Comparison of ENCODE assay signal across 12 cellular contexts in genomic region chr9:137575382-137575724, GRCh38. TPM values are rescaled to one million over a fixed set of nuclear protein-coding genes. Genes with fewer than 3 reads are reported as not detected.
DNase-seq lines count a peak whose midpoint lies in the region; ATAC-seq and TF ChIP-seq lines count a peak whose summit lies in the region.
"Had no signal": no experiment of that assay in that cellular context is flagged by ENCODE, and none has a peak within 500 bp of the region (broad histone marks: within the 10 kb centered on the region; RNA-seq: fewer than 3 reads in every experiment).

No MANE protein-coding gene starts in this region.

- no peaks in the 10 kb centered on the region for H3F3A ChIP-seq in OCI-LY1 (ENCODE audit: insufficient read depth, low read length)

- no peaks in the 10 kb centered on the region for H3K27me3 ChIP-seq in OCI-LY1 (ENCODE audit: insufficient read depth, low read length)
- no peaks in the 10 kb centered on the region for H3K27me3 ChIP-seq in dorsolateral prefrontal cortex
- H3K27me3 ChIP-seq in ascending aorta, result no peaks in the 10 kb centered on the region
- no peaks in the 10 kb centered on the region for H3K27me3 ChIP-seq in sigmoid colon

- no peaks in the 10 kb centered on the region for H4K20me1 ChIP-seq in OCI-LY1 (ENCODE audit: insufficient read depth, low read length)

- peaks cover 43% of the 10 kb centered on the region for H3K4me1 ChIP-seq in OCI-LY1 (ENCODE audit: insufficient read depth, low read length, severe bottlenecking)
- H3K4me1 ChIP-seq in ascending aorta, result peaks cover 0 to 18% of the 10 kb centered on the region in 2 donors
- peaks cover 0 to 47% (median 34%) of the 10 kb centered on the region in 4 donors for H3K4me1 ChIP-seq in sigmoid colon

- 47 to 71% methylated on average over 9 of the region's 9 CpGs for WGBS in sigmoid colon, 2 donors

- no peak for TF ChIP-seq EP300 in sigmoid colon (IDR thresholded peaks at IDR 0.05)

- TF ChIP-seq POLR2A in sigmoid colon (IDR thresholded peaks at IDR 0.05), result no peak

- DNase-seq in activated naive CD4-positive, alpha-beta T cell treated with anti-CD3 and anti-CD28 coated beads for 36 hours, result no peak
- no peak for DNase-seq in activated naive CD4-positive, alpha-beta T cell (lab: John Stamatoyannopoulos, UW)
- DNase-seq in dorsolateral prefrontal cortex (peak in 5 of 10 donors; percentile 37 to 68 (median 49)), ascending aorta (ENCODE audit: low spot score in 2 of 2) (no peak), sigmoid colon (no peak), NCI-H510A (lab: John Stamatoyannopoulos, UW) (no peak)
- DNase-seq: cortex of kidney, NCI-H146 had no signal

- peak; percentile 44 for ATAC-seq in stimulated activated memory B cell treated with anti-CD40 and anti-IgM and Interleukin-4, amounts not matched to agents 10 μg/mL and 1 μg/mL and 100 μg/mL, for 72 hours

- peak overlapping the region; percentile 27 for H3K27ac Mint-ChIP-seq in activated naive CD4-positive, alpha-beta T cell treated with anti-CD3 and anti-CD28 coated beads for 36 hours
- H3K27ac Mint-ChIP-seq in stimulated activated memory B cell treated with anti-CD40 and anti-IgM and Interleukin-4, amounts not matched to agents 10 μg/mL and 1 μg/mL and 100 μg/mL, for 72 hours, result peak overlapping the region; percentile 89

- H3K4me3 Mint-ChIP-seq in activated naive CD4-positive, alpha-beta T cell treated with anti-CD3 and anti-CD28 coated beads for 36 hours, result no peak overlapping the region
- peak overlapping the region; percentile 45 for H3K4me3 Mint-ChIP-seq in stimulated activated memory B cell treated with anti-CD40 and anti-IgM and Interleukin-4, amounts not matched to agents 10 μg/mL and 1 μg/mL and 100 μg/mL, for 72 hours

- H2AFZ ChIP-seq in OCI-LY1 (ENCODE audit: low read length), result no peak overlapping the region

- no peak for TF ChIP-seq CTCF in OCI-LY1 (IDR thresholded peaks at IDR 0.05; ENCODE audit: low read length)
- no peak for TF ChIP-seq CTCF in dorsolateral prefrontal cortex (IDR thresholded peaks at IDR 0.05 in 54 of 56, conservative IDR thresholded peaks at IDR 0.05 in 2 of 56; ENCODE audit: low read depth in 1 of 56, partially characterized antibody in 56 of 56)
- no peak for TF ChIP-seq CTCF in ascending aorta (IDR thresholded peaks at IDR 0.05)
- TF ChIP-seq CTCF in sigmoid colon (IDR thresholded peaks at IDR 0.05), result no peak

- H3K4me2 ChIP-seq in OCI-LY1 (ENCODE audit: low read length), result peak overlapping the region; percentile 95; the same call in 1 of the 2 replicates

- H3K27ac ChIP-seq in OCI-LY1 (ENCODE audit: low read depth, low read length, poor library complexity, severe bottlenecking) (peak overlapping the region; percentile 79), dorsolateral prefrontal cortex (peak overlapping the region in 42 of 59 donors; percentile 4 to 88 (median 65)), ascending aorta (no peak overlapping the region), sigmoid colon (no peak overlapping the region)
- H3K27ac ChIP-seq: thoracic aorta had no signal

- H3K36me3 ChIP-seq in OCI-LY1 (ENCODE audit: insufficient read depth, low read length) (peaks cover 41% of the 10 kb centered on the region), ascending aorta (peaks cover 22 to 32% of the 10 kb centered on the region in 2 donors), sigmoid colon (peaks cover 5 to 59% (median 19%) of the 10 kb centered on the region in 4 donors)

- no peaks in the 10 kb centered on the region for H3K9me2 ChIP-seq in OCI-LY1 (ENCODE audit: low read depth, low read length)

- peaks cover 42% of the 10 kb centered on the region for H3K4me1 Mint-ChIP-seq in activated naive CD4-positive, alpha-beta T cell treated with anti-CD3 and anti-CD28 coated beads for 36 hours (ENCODE audit: low read depth)
- H3K4me1 Mint-ChIP-seq in stimulated activated memory B cell treated with anti-CD40 and anti-IgM and Interleukin-4, amounts not matched to agents 10 μg/mL and 1 μg/mL and 100 μg/mL, for 72 hours, result peaks cover 49% of the 10 kb centered on the region

- no peak overlapping the region; the same call in 1 of the 2 replicates for H3K9ac ChIP-seq in OCI-LY1 (ENCODE audit: low read length)

- intact Hi-C loops in activated naive CD4-positive, alpha-beta T cell treated with anti-CD3 and anti-CD28 coated beads for 36 hours (cut with micrococcal nuclease), result no loop called here
- intact Hi-C loops in dorsolateral prefrontal cortex (cut with DNase I), result loop anchor here in 1 of 2 donors (5.0 kb wide), 1 partner anchor 42 kb away; the partner anchor contains the start of gene EHMT1
- intact Hi-C loops in ascending aorta (cut with DNase I), result no loop called here
- intact Hi-C loops in sigmoid colon (cut with DNase I), result loop anchor here (5.0 kb wide), 1 partner anchor 42 kb away; the partner anchor contains the start of gene EHMT1

- no peaks in the 10 kb centered on the region for H3K27me3 Mint-ChIP-seq in activated naive CD4-positive, alpha-beta T cell treated with anti-CD3 and anti-CD28 coated beads for 36 hours (ENCODE audit: low read depth)
- H3K27me3 Mint-ChIP-seq in stimulated activated memory B cell treated with anti-CD40 and anti-IgM and Interleukin-4, amounts not matched to agents 10 μg/mL and 1 μg/mL and 100 μg/mL, for 72 hours, result no peaks in the 10 kb centered on the region

- CTCF ChIA-PET in activated naive CD4-positive, alpha-beta T cell treated with anti-CD3 and anti-CD28 coated beads for 36 hours (lab: Charles Lee), result no interaction called here

- H3K4me3 ChIP-seq in OCI-LY1 (ENCODE audit: low read depth, low read length, poor library complexity, severe bottlenecking), result no peak overlapping the region
- peak overlapping the region in 7 of 59 donors; percentile 3 to 32 (median 13) for H3K4me3 ChIP-seq in dorsolateral prefrontal cortex
- no peak overlapping the region for H3K4me3 ChIP-seq in ascending aorta
- no peak overlapping the region for H3K4me3 ChIP-seq in sigmoid colon
- H3K4me3 ChIP-seq: lung, thoracic aorta had no signal

- no peaks in the 10 kb centered on the region for H3K9me3 Mint-ChIP-seq in activated naive CD4-positive, alpha-beta T cell treated with anti-CD3 and anti-CD28 coated beads for 36 hours
- H3K9me3 Mint-ChIP-seq in stimulated activated memory B cell treated with anti-CD40 and anti-IgM and Interleukin-4, amounts not matched to agents 10 μg/mL and 1 μg/mL and 100 μg/mL, for 72 hours, result no peaks in the 10 kb centered on the region

- H3K79me2 ChIP-seq in OCI-LY1 (ENCODE audit: insufficient read depth, low read length), result peaks cover 15% of the 10 kb centered on the region

- H3K36me3 Mint-ChIP-seq in activated naive CD4-positive, alpha-beta T cell treated with anti-CD3 and anti-CD28 coated beads for 36 hours (ENCODE audit: low read depth), result peaks cover 20% of the 10 kb centered on the region
- H3K36me3 Mint-ChIP-seq in stimulated activated memory B cell treated with anti-CD40 and anti-IgM and Interleukin-4, amounts not matched to agents 10 μg/mL and 1 μg/mL and 100 μg/mL, for 72 hours, result peaks cover 38% of the 10 kb centered on the region

- H3K9me3 ChIP-seq in OCI-LY1 (ENCODE audit: low read length), result no peaks in the 10 kb centered on the region
- no peaks in the 10 kb centered on the region for H3K9me3 ChIP-seq in ascending aorta
- H3K9me3 ChIP-seq in sigmoid colon, result no peaks in the 10 kb centered on the region
- H3K9me3 ChIP-seq: thoracic aorta had no signal

RNA-seq across cellular contexts. Expression of gene DPH7, which starts 3.4 kb away (rescaled TPM):
- total RNA-seq in activated naive CD4-positive, alpha-beta T cell treated with anti-CD3 and anti-CD28 coated beads for 36 hours, result 10 to 100 TPM; 32.4 to 36.6 TPM
- 10 to 100 TPM; 29.0 to 72.8 (median 45.7) TPM for total RNA-seq in dorsolateral prefrontal cortex
- total RNA-seq in ascending aorta, result 57.2 TPM
- 10 to 100 TPM; 28.5 to 43.6 (median 29.0) TPM for total RNA-seq in sigmoid colon
- polyA plus RNA-seq in sigmoid colon, result 10 to 100 TPM in 2 of 3 donors, 1 to 10 TPM in 1; 6.5 to 29.0 (median 10.2) TPM

RNA-seq across cellular contexts. Expression of gene ZMYND19, which starts 15.0 kb away (rescaled TPM):
- 10 to 100 TPM; 50.9 to 52.5 TPM for total RNA-seq in activated naive CD4-positive, alpha-beta T cell treated with anti-CD3 and anti-CD28 coated beads for 36 hours
- total RNA-seq in dorsolateral prefrontal cortex (10 to 100 TPM; 13.5 to 30.5 (median 23.8) TPM), ascending aorta (4.3 TPM), sigmoid colon (10 to 100 TPM in 2 of 4 donors, 1 to 10 TPM in 2; 7.2 to 13.0 (median 10.0) TPM)
- 10 to 100 TPM in 1 of 3 donors, 1 to 10 TPM in 2; 5.4 to 17.8 (median 9.0) TPM for polyA plus RNA-seq in sigmoid colon

RNA-seq across cellular contexts. Expression of gene MRPL41, which starts 23.7 kb away (rescaled TPM):
- 10 to 100 TPM; 39.3 to 41.0 TPM for total RNA-seq in activated naive CD4-positive, alpha-beta T cell treated with anti-CD3 and anti-CD28 coated beads for 36 hours
- 100 to 1,000 TPM in 88 of 120 experiments, 10 to 100 TPM in 32; 66.9 to 190 (median 109) TPM for total RNA-seq in dorsolateral prefrontal cortex
- 121 TPM for total RNA-seq in ascending aorta
- total RNA-seq in sigmoid colon, result 10 to 100 TPM; 38.5 to 73.1 (median 57.9) TPM
- polyA plus RNA-seq in sigmoid colon, result 100 to 1,000 TPM in 2 of 3 donors, 10 to 100 TPM in 1; 95.2 to 162 (median 132) TPM

RNA-seq across cellular contexts. Expression of gene PNPLA7, which starts 25.2 kb away (rescaled TPM):
- 1 to 10 TPM; 2.8 to 3.1 TPM for total RNA-seq in activated naive CD4-positive, alpha-beta T cell treated with anti-CD3 and anti-CD28 coated beads for 36 hours
- 10 to 100 TPM; 13.3 to 53.7 (median 30.5) TPM for total RNA-seq in dorsolateral prefrontal cortex
- total RNA-seq in ascending aorta, result 13.5 TPM
- total RNA-seq in sigmoid colon, result 10 to 100 TPM in 1 of 4 donors, 1 to 10 TPM in 3; 4.3 to 12.2 (median 8.9) TPM
- 1 to 10 TPM; 1.8 to 9.5 (median 1.8) TPM for polyA plus RNA-seq in sigmoid colon

RNA-seq across cellular contexts. Expression of gene ARRDC1, which starts 30.1 kb away (rescaled TPM):
- 10 to 100 TPM; 19.1 to 21.4 TPM for total RNA-seq in activated naive CD4-positive, alpha-beta T cell treated with anti-CD3 and anti-CD28 coated beads for 36 hours
- total RNA-seq in dorsolateral prefrontal cortex, result 10 to 100 TPM; 14.9 to 48.4 (median 31.8) TPM
- 56.8 TPM for total RNA-seq in ascending aorta
- 10 to 100 TPM; 12.5 to 26.3 (median 19.7) TPM for total RNA-seq in sigmoid colon
- 100 to 1,000 TPM in 1 of 3 donors, 10 to 100 TPM in 2; 51.7 to 131 (median 71.4) TPM for polyA plus RNA-seq in sigmoid colon

Comparison
In these comparisons a context has a peak if more than half of its experiments do, and no peak if none do; other contexts are left out.
1. H3K27ac ChIP-seq: peak in OCI-LY1 (single experiment) and dorsolateral prefrontal cortex (42 of 59); none in ascending aorta (0 of 2) and sigmoid colon (0 of 4).